In the genomic region with DNA sequence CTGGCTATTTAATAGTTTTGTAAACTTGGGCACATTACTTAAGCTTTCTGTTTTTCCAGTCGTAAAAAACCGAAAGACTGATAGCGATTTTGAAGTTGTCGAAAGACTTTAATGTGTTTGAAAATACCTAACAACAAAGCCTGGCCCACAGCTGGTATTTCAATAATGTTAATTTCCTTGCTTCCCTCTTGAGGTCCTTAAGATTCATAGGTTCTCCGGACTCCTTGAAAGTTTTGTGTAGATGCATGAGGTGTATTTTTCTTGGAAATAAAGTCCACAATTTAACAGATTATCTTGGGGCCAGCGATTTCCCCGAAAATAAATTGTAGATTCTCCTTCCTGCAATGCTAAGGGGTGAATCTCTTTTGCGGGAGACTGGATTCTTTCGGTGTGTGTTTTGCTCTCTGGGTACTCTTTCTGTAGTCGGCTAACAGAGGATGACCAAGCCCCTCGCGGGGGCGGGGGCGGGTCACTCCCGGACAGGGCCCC, we compare ENCODE assay signal across 9 cellular contexts. TPM values are rescaled to one million over a fixed set of nuclear protein-coding genes. Genes with fewer than 3 reads are reported as not detected.
A peak's percentile ranks its signal among the peaks of the same experiment; 100 is the strongest.
DNase-seq lines count a peak whose midpoint lies in the region; ATAC-seq, FAIRE-seq and TF ChIP-seq lines count a peak whose summit lies in the region.
"Had no signal": no experiment of that assay in that cellular context is flagged by ENCODE, and none has a peak within 500 bp of the region (broad histone marks: within the 10 kb centered on the region; RNA-seq: fewer than 3 reads in every experiment).

No MANE protein-coding gene starts in this region.

- no peaks in the 10 kb centered on the region for H3K27me3 Mint-ChIP-seq in activated naive CD8-positive, alpha-beta T cell treated with anti-CD3 and anti-CD28 coated beads, Interleukin-2, amount 10 ng/mL, durations not matched to agents 7 days and 5 days

- no peaks in the 10 kb centered on the region for H3K9me1 ChIP-seq in keratinocyte (ENCODE audit: control insufficient read depth, extremely low read depth, insufficient read depth, low read length)

- no peaks in the 10 kb centered on the region for H3K27me3 ChIP-seq in keratinocyte (ENCODE audit: control insufficient read depth, extremely low read depth, insufficient read depth, low read length)

- FAIRE-seq in keratinocyte (lab: Jason Lieb, UNC), result no peak
- FAIRE-seq: endometrium had no signal

- dilution Hi-C loops in keratinocyte (cut with MboI; ENCODE audit: extremely low pct_ligation_motif_present, low sequenced_read_pairs), result no loop called here

- peaks cover 22% of the 10 kb centered on the region for H3K36me3 Mint-ChIP-seq in activated naive CD8-positive, alpha-beta T cell treated with anti-CD3 and anti-CD28 coated beads, Interleukin-2, amount 10 ng/mL, durations not matched to agents 7 days and 5 days

- H3K4me2 ChIP-seq in keratinocyte (ENCODE audit: control insufficient read depth, extremely low read depth, insufficient read depth, low read depth, low read length), result peak overlapping the region; percentile 82

- H3K79me2 ChIP-seq in keratinocyte (ENCODE audit: control insufficient read depth, insufficient read depth, low read length), result peaks cover 42% of the 10 kb centered on the region

- peaks cover 5 to 13% of the 10 kb centered on the region in 2 experiments for H3K36me3 ChIP-seq in keratinocyte (ENCODE audit: control insufficient read depth in 2 of 2, extremely low read depth in 1 of 2, insufficient read depth in 2 of 2, low read length in 2 of 2)

- no peak for TF ChIP-seq CTCF in keratinocyte (optimal IDR thresholded peaks at IDR 0.05 in 1 of 3, IDR thresholded peaks at IDR 0.05 in 1 of 3, conservative IDR thresholded peaks at IDR 0.05 in 1 of 3; ENCODE audit: extremely low read depth in 1 of 3, insufficient read depth in 2 of 3, low read length in 3 of 3)

- POLR2A ChIA-PET in activated naive CD8-positive, alpha-beta T cell treated with anti-CD3 and anti-CD28 coated beads, Interleukin-2, amount 10 ng/mL, durations not matched to agents 7 days and 5 days (lab: Charles Lee), result interaction anchor here (0.7 to 3.4 kb wide), 31 partner anchors 8 to 769 kb away, joined by 3 to 76 read pairs (median 5); a partner anchor contains a TSS

- peaks cover 29% of the 10 kb centered on the region for H3K4me1 ChIP-seq in keratinocyte (ENCODE audit: control insufficient read depth, extremely low read depth, insufficient read depth, low read length)

- no peaks in the 10 kb centered on the region for H3K9me3 Mint-ChIP-seq in activated naive CD8-positive, alpha-beta T cell treated with anti-CD3 and anti-CD28 coated beads, Interleukin-2, amount 10 ng/mL, durations not matched to agents 7 days and 5 days

- H3K27ac ChIP-seq in keratinocyte (ENCODE audit: control insufficient read depth, insufficient read depth, low read length) (peak overlapping the region; percentile 90), substantia nigra (ENCODE audit: low read depth, low read length, poor library complexity, severe bottlenecking) (peak overlapping the region; percentile 91)

- peaks cover 9% of the 10 kb centered on the region for H4K20me1 ChIP-seq in keratinocyte (ENCODE audit: control insufficient read depth, extremely low read depth, insufficient read depth, low read length)

- H3K27ac Mint-ChIP-seq in activated naive CD8-positive, alpha-beta T cell treated with anti-CD3 and anti-CD28 coated beads, Interleukin-2, amount 10 ng/mL, durations not matched to agents 7 days and 5 days, result peak overlapping the region; percentile 94

- H3K9ac ChIP-seq in keratinocyte (ENCODE audit: control insufficient read depth, extremely low read depth, insufficient read depth, low read length), result peak overlapping the region; percentile 98

- peak overlapping the region; percentile 77 to 99 (median 94) for H3K4me3 ChIP-seq in keratinocyte (ENCODE audit: control insufficient read depth in 2 of 3, extremely low read depth in 1 of 3, insufficient read depth in 2 of 3, low read depth in 1 of 3, low read length in 3 of 3)

- H3K4me3 Mint-ChIP-seq in activated naive CD8-positive, alpha-beta T cell treated with anti-CD3 and anti-CD28 coated beads, Interleukin-2, amount 10 ng/mL, durations not matched to agents 7 days and 5 days, result peak overlapping the region; percentile 96

- H3K4me1 Mint-ChIP-seq in activated naive CD8-positive, alpha-beta T cell treated with anti-CD3 and anti-CD28 coated beads, Interleukin-2, amount 10 ng/mL, durations not matched to agents 7 days and 5 days, result peaks cover 22% of the 10 kb centered on the region

- peak; percentile 48 for DNase-seq in DMS53 (lab: John Stamatoyannopoulos, UW)
- no peak for DNase-seq in DMS53 treated with DMSO at 0.1 percent for 48 hours (lab: John Stamatoyannopoulos, UW; ENCODE audit: unreplicated experiment)
- DNase-seq in activated naive CD8-positive, alpha-beta T cell treated with anti-CD3 and anti-CD28 coated beads, Interleukin-2, amount 10 ng/mL, durations not matched to agents 7 days and 5 days, result no peak
- DNase-seq in keratinocyte (ENCODE audit: low read depth, low spot score), result no peak
- DNase-seq in substantia nigra (lab: John Stamatoyannopoulos, UW), result no peak
- DNase-seq in AG08396 (ENCODE audit: low spot score), result no peak

- ATAC-seq in activated naive CD8-positive, alpha-beta T cell treated with anti-CD3 and anti-CD28 coated beads, Interleukin-2, amount 10 ng/mL, durations not matched to agents 7 days and 5 days (ENCODE audit: low read depth), result no peak
- ATAC-seq in HG03045 (IDR thresholded peaks at IDR 0.05; ENCODE audit: unreplicated experiment) (no peak), HG03565 (IDR thresholded peaks at IDR 0.05; ENCODE audit: unreplicated experiment) (no peak)

- peak overlapping the region; percentile 98 for H2AFZ ChIP-seq in keratinocyte (ENCODE audit: control insufficient read depth, low read length)

- H3K9me3 ChIP-seq in keratinocyte (ENCODE audit: control insufficient read depth, low read depth, low read length), result no peaks in the 10 kb centered on the region

RNA-seq across cellular contexts. Expression of a gene that starts 0.7 kb away (rescaled TPM):
- total RNA-seq in activated naive CD8-positive, alpha-beta T cell treated with anti-CD3 and anti-CD28 coated beads, Interleukin-2, amount 10 ng/mL, durations not matched to agents 7 days and 5 days, result 10 to 100 TPM; 62.5 to 70.2 TPM
- polyA plus RNA-seq in keratinocyte, result 88.0 to 103 TPM (median 90.8 TPM) in 3 replicates
- polyA plus RNA-seq in keratinocyte (2011; ENCODE audit: low read depth), result 30.0 TPM
- polyA plus RNA-seq in keratinocyte (2011; cell fraction: cytosol; rRNA removed), result 53.2 and 87.7 TPM in 2 replicates
- 96.6 and 114 TPM in 2 replicates for polyA plus RNA-seq in keratinocyte (2011; cell fraction: nucleus; rRNA removed)
- 60.6 and 71.4 TPM in 2 replicates for polyA plus RNA-seq in keratinocyte (2012; ENCODE audit: low replicate concordance)
- 117 to 145 TPM (median 136 TPM) in 3 replicates for polyA minus RNA-seq in keratinocyte
- polyA minus RNA-seq in keratinocyte (2011; cell fraction: cytosol; rRNA and poly(A)+ RNA removed), result 63.3 TPM
- 68.0 and 159 TPM in 2 replicates for polyA minus RNA-seq in keratinocyte (2011; cell fraction: nucleus; rRNA and poly(A)+ RNA removed)
